Comparison of ENCODE assay signal across 1 cellular context in the genomic region with DNA sequence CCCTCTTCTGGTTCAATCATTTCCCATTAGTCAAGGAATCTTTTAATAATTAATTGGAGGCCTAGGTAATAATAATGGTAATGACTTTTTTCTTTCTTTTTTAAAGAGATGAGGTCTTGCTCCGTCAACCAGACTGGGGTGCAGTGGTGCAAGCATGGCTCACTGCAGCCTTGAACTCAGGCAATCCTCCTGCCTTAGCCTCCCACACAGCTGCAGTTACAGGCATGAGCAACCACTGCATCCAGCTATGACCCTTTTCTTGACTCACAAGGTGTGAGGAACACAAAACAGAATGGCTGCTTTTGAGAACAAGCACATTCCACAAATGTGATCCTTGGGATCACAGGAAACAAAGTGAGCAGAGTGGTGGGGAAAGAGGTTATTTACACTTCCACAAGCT.
A peak's percentile ranks its signal among the peaks of the same experiment; 100 is the strongest.
TF ChIP-seq lines count a peak whose summit lies in the region.

No MANE protein-coding gene starts in this region.

TF ChIP-seq in HepG2, 621 proteins besides CTCF, POLR2A, EP300 and RAD21:
- TF ChIP-seq RAD51 (IDR thresholded peaks at IDR 0.05; ENCODE audit: borderline replicate concordance) (no peak), MED1 (CRISPR knock-in tag; IDR thresholded peaks at IDR 0.05) (0 out of 2 replicates have a peak, but pooled peaks have one; percentile 12), SOX5 (CRISPR knock-in tag; IDR thresholded peaks at IDR 0.05; ENCODE audit: borderline replicate concordance) (peak; percentile 27; the same call in 1 of the 2 replicates), TEAD3 (CRISPR knock-in tag; optimal IDR thresholded peaks at IDR 0.05; ENCODE audit: borderline replicate concordance) (peak; percentile 48)
- TF ChIP-seq, protein P1, sequence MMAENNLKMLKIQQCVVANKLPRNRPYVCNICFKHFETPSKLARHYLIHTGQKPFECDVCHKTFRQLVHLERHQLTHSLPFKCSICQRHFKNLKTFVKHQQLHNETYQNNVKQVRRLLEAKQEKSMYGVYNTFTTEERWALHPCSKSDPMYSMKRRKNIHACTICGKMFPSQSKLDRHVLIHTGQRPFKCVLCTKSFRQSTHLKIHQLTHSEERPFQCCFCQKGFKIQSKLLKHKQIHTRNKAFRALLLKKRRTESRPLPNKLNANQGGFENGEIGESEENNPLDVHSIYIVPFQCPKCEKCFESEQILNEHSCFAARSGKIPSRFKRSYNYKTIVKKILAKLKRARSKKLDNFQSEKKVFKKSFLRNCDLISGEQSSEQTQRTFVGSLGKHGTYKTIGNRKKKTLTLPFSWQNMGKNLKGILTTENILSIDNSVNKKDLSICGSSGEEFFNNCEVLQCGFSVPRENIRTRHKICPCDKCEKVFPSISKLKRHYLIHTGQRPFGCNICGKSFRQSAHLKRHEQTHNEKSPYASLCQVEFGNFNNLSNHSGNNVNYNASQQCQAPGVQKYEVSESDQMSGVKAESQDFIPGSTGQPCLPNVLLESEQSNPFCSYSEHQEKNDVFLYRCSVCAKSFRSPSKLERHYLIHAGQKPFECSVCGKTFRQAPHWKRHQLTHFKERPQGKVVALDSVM (CRISPR knock-in tag; IDR thresholded peaks at IDR 0.05): peak; percentile 52; the same call in 1 of the 2 replicates
- TF ChIP-seq, protein P2, sequence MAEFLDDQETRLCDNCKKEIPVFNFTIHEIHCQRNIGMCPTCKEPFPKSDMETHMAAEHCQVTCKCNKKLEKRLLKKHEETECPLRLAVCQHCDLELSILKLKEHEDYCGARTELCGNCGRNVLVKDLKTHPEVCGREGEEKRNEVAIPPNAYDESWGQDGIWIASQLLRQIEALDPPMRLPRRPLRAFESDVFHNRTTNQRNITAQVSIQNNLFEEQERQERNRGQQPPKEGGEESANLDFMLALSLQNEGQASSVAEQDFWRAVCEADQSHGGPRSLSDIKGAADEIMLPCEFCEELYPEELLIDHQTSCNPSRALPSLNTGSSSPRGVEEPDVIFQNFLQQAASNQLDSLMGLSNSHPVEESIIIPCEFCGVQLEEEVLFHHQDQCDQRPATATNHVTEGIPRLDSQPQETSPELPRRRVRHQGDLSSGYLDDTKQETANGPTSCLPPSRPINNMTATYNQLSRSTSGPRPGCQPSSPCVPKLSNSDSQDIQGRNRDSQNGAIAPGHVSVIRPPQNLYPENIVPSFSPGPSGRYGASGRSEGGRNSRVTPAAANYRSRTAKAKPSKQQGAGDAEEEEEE (CRISPR knock-in tag; IDR thresholded peaks at IDR 0.05; ENCODE audit: borderline replicate concordance): no peak
